Comparison of ENCODE assay signal across 1 cellular context in the genomic region with DNA sequence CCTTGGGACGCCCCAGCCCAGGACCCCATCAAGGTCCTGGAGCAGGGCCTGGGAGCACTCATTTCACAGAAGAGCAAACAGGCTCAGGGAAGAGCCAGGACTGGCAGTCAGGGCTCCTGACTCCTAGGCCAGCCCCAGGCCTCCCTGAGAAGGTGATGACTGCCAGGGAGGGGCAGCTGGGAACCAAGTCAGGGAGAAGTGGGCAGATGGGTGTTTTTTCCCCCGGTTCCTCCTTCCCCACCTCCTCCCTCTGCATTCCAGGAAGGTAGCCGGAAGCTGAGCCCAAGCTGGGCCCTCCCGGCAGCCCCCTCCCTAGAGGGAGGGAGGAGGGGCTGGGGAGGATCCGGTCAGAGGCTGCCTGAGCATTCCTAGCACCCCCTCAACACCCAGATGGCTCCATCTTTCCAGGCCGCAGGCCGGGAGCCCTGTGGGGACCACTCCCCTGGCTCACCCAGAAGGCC.
TF ChIP-seq lines count a peak whose summit lies in the region.

No MANE protein-coding gene starts in this region.

TF ChIP-seq in GM12878, 131 proteins besides CTCF, POLR2A, EP300 and RAD21:
- TF ChIP-seq EED (IDR thresholded peaks at IDR 0.05; ENCODE audit: low read depth) (no peak), DPF2 (IDR thresholded peaks at IDR 0.05) (no peak), FOXK2 (IDR thresholded peaks at IDR 0.05) (no peak), BACH1 (IDR thresholded peaks at IDR 0.05; ENCODE audit: borderline replicate concordance) (no peak), CHD1 (IDR thresholded peaks at IDR 0.05; ENCODE audit: low read depth, low read length) (no peak), RBBP5 (conservative IDR thresholded peaks at IDR 0.05) (no peak), BCL11A (IDR thresholded peaks at IDR 0.05; ENCODE audit: low read depth, low read length) (no peak), TBL1XR1 (IDR thresholded peaks at IDR 0.05; ENCODE audit: low read depth, low read length) (no peak), MYC (IDR thresholded peaks at IDR 0.05; ENCODE audit: insufficient read depth, insufficient read length, insufficient replicate concordance, low read length, severe bottlenecking) (no peak)
- TF ChIP-seq, protein P1, sequence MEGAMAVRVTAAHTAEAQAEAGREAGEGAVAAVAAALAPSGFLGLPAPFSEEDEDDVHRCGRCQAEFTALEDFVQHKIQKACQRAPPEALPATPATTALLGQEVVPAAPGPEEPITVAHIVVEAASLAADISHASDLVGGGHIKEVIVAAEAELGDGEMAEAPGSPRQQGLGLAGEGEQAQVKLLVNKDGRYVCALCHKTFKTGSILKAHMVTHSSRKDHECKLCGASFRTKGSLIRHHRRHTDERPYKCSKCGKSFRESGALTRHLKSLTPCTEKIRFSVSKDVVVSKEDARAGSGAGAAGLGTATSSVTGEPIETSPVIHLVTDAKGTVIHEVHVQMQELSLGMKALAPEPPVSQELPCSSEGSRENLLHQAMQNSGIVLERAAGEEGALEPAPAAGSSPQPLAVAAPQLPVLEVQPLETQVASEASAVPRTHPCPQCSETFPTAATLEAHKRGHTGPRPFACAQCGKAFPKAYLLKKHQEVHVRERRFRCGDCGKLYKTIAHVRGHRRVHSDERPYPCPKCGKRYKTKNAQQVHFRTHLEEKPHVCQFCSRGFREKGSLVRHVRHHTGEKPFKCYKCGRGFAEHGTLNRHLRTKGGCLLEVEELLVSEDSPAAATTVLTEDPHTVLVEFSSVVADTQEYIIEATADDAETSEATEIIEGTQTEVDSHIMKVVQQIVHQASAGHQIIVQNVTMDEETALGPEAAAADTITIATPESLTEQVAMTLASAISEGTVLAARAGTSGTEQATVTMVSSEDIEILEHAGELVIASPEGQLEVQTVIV (IDR thresholded peaks at IDR 0.05; ENCODE audit: borderline replicate concordance, partially characterized antibody): no peak
- TF ChIP-seq, protein P2, sequence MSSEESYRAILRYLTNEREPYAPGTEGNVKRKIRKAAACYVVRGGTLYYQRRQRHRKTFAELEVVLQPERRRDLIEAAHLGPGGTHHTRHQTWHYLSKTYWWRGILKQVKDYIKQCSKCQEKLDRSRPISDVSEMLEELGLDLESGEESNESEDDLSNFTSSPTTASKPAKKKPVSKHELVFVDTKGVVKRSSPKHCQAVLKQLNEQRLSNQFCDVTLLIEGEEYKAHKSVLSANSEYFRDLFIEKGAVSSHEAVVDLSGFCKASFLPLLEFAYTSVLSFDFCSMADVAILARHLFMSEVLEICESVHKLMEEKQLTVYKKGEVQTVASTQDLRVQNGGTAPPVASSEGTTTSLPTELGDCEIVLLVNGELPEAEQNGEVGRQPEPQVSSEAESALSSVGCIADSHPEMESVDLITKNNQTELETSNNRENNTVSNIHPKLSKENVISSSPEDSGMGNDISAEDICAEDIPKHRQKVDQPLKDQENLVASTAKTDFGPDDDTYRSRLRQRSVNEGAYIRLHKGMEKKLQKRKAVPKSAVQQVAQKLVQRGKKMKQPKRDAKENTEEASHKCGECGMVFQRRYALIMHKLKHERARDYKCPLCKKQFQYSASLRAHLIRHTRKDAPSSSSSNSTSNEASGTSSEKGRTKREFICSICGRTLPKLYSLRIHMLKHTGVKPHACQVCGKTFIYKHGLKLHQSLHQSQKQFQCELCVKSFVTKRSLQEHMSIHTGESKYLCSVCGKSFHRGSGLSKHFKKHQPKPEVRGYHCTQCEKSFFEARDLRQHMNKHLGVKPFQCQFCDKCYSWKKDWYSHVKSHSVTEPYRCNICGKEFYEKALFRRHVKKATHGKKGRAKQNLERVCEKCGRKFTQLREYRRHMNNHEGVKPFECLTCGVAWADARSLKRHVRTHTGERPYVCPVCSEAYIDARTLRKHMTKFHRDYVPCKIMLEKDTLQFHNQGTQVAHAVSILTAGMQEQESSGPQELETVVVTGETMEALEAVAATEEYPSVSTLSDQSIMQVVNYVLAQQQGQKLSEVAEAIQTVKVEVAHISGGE (CRISPR knock-in tag; IDR thresholded peaks at IDR 0.05): no peak
- TF ChIP-seq, protein P3, sequence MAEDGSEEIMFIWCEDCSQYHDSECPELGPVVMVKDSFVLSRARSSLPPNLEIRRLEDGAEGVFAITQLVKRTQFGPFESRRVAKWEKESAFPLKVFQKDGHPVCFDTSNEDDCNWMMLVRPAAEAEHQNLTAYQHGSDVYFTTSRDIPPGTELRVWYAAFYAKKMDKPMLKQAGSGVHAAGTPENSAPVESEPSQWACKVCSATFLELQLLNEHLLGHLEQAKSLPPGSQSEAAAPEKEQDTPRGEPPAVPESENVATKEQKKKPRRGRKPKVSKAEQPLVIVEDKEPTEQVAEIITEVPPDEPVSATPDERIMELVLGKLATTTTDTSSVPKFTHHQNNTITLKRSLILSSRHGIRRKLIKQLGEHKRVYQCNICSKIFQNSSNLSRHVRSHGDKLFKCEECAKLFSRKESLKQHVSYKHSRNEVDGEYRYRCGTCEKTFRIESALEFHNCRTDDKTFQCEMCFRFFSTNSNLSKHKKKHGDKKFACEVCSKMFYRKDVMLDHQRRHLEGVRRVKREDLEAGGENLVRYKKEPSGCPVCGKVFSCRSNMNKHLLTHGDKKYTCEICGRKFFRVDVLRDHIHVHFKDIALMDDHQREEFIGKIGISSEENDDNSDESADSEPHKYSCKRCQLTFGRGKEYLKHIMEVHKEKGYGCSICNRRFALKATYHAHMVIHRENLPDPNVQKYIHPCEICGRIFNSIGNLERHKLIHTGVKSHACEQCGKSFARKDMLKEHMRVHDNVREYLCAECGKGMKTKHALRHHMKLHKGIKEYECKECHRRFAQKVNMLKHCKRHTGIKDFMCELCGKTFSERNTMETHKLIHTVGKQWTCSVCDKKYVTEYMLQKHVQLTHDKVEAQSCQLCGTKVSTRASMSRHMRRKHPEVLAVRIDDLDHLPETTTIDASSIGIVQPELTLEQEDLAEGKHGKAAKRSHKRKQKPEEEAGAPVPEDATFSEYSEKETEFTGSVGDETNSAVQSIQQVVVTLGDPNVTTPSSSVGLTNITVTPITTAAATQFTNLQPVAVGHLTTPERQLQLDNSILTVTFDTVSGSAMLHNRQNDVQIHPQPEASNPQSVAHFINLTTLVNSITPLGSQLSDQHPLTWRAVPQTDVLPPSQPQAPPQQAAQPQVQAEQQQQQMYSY (CRISPR knock-in tag; IDR thresholded peaks at IDR 0.05): no peak
